Comparison of ENCODE assay signal across 11 cellular contexts in genomic region chrX:78118628-78119027, GRCh38.
"Had no signal": no experiment of that assay in that cellular context is flagged by ENCODE, and none has a peak within 500 bp of the region (broad histone marks: within the 10 kb centered on the region; RNA-seq: fewer than 3 reads in every experiment).

No MANE protein-coding gene starts in this region.

- H3K9me3 ChIP-seq: gastroesophageal sphincter, ovary had no signal

- DNase-seq: activated CD4-positive, alpha-beta T cell treated with anti-CD3 and anti-CD28 coated beads, Interleukin-2, amount 50 U/mL, for 1 hour; activated CD8-positive, alpha-beta memory T cell treated with anti-CD3 and anti-CD28 coated beads, Interleukin-2, amount 50 U/mL, for 4 hours; cortex of kidney; effector memory CD4-positive, alpha-beta T cell; left ventricle myocardium superior; ovary; stimulated activated CD4-positive, alpha-beta T cell treated with anti-CD3 and anti-CD28 coated beads, Interleukin-4, amount 100 ng/mL, for 4 hours had no signal

- H3K4me3 Mint-ChIP-seq: neural crest cell had no signal

- H3K4me3 ChIP-seq: cardiac muscle cell, gastroesophageal sphincter, ovary had no signal

- H3K36me3 ChIP-seq: ovary had no signal

- ATAC-seq: gastroesophageal sphincter, left ventricle myocardium superior had no signal

- H3K9me3 Mint-ChIP-seq: neural crest cell had no signal

- H3K4me1 Mint-ChIP-seq: neural crest cell had no signal

- H3K27me3 ChIP-seq: cardiac muscle cell, gastroesophageal sphincter, ovary had no signal

- H3K27ac ChIP-seq: gastroesophageal sphincter, ovary, VCaP had no signal
